ENCODE assay signal across 1 cellular context in genomic region chr3:176359211-176359610, GRCh38.
TF ChIP-seq lines count a peak whose summit lies in the region.

No MANE protein-coding gene starts in this region.

TF ChIP-seq in H1, 55 proteins besides CTCF, POLR2A, EP300 and RAD21:
- TF ChIP-seq YY1 (IDR thresholded peaks at IDR 0.05; ENCODE audit: low read depth, low read length) (no peak), JUND (IDR thresholded peaks at IDR 0.05; ENCODE audit: low read length) (no peak), EZH2 (IDR thresholded peaks at IDR 0.05; ENCODE audit: low read depth, low read length, severe bottlenecking) (no peak), BRCA1 (IDR thresholded peaks at IDR 0.05; ENCODE audit: low read depth, low read length) (no peak), BACH1 (IDR thresholded peaks at IDR 0.05; ENCODE audit: low read length) (no peak), SP4 (IDR thresholded peaks at IDR 0.05; ENCODE audit: low read length) (no peak), CTBP2 (IDR thresholded peaks at IDR 0.05; ENCODE audit: borderline replicate concordance, insufficient read depth, insufficient read length, low read length) (no peak), KDM1A (IDR thresholded peaks at IDR 0.05; ENCODE audit: borderline replicate concordance, low read length) (no peak), ASH2L (IDR thresholded peaks at IDR 0.05; ENCODE audit: low read length) (no peak), TBP (IDR thresholded peaks at IDR 0.05; ENCODE audit: low read depth, low read length) (no peak), RNF2 (IDR thresholded peaks at IDR 0.05; ENCODE audit: borderline replicate concordance, low read depth, low read length, missing control alignments, poor library complexity, severe bottlenecking) (no peak), SP2 (IDR thresholded peaks at IDR 0.05; ENCODE audit: low read length) (no peak), SIRT6 (IDR thresholded peaks at IDR 0.05; ENCODE audit: low read length) (no peak), CREB1 (IDR thresholded peaks at IDR 0.05) (no peak), CBX8 (IDR thresholded peaks at IDR 0.05; ENCODE audit: borderline replicate concordance, low read depth, low read length) (no peak), TAF1 (IDR thresholded peaks at IDR 0.05; ENCODE audit: low read depth, low read length) (no peak), ATF3 (IDR thresholded peaks at IDR 0.05; ENCODE audit: insufficient read depth, low read depth, low read length) (no peak)
